20 cellular contexts compared by ENCODE assay signal in the genomic region with DNA sequence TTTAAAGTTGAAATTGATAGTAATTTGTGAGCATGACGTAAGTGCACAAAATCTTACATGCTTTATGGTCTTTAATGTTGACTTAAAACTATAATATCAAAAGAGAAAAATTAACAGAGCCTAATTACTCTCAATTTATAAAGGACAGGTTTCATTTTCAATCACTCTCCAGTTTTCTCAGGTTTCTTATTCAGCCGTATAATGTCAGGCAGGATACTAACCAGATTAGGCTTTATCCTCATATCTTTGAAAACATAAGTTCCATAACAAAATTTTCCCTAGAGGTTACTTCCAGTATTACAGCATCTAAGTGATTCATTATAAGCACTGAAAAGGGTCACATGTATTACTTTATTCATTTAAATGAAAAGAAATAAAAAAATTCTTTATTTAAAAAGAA.
"Had no signal": no experiment of that assay in that cellular context is flagged by ENCODE, and none has a peak within 500 bp of the region (broad histone marks: within the 10 kb centered on the region; RNA-seq: fewer than 3 reads in every experiment).

No MANE protein-coding gene starts in this region.

- H3K9me3 Mint-ChIP-seq: activated CD4-positive, alpha-beta T cell treated with anti-CD3 and anti-CD28 coated beads, Interleukin-2, amount 10 ng/mL, durations not matched to agents 24 days and 14 days; nephron had no signal

- H3K4me3 ChIP-seq: ascending aorta, esophagus squamous epithelium, hepatocyte, lung, right atrium auricular region, tibial artery, uterus had no signal

- H3K9me3 ChIP-seq: ascending aorta, esophagus squamous epithelium, right atrium auricular region, tibial artery, uterus had no signal

- H3K36me3 ChIP-seq: ascending aorta, esophagus squamous epithelium, right atrium auricular region, tibial artery, uterus had no signal

- H3K27me3 Mint-ChIP-seq: activated CD4-positive, alpha-beta T cell treated with anti-CD3 and anti-CD28 coated beads, Interleukin-2, amount 10 ng/mL, durations not matched to agents 24 days and 14 days; central memory CD8-positive, alpha-beta T cell had no signal

- H3K4me3 Mint-ChIP-seq: activated CD4-positive, alpha-beta T cell treated with anti-CD3 and anti-CD28 coated beads, Interleukin-2, amount 10 ng/mL, durations not matched to agents 24 days and 14 days; activated CD8-positive, alpha-beta T cell treated with anti-CD3 and anti-CD28 coated beads, Interleukin-2, amount 10 ng/mL, durations not matched to agents 7 days and 5 days; activated T-cell treated with anti-CD3 and anti-CD28 coated beads, Interleukin-2, amount 50 U/mL, for 72 hours; central memory CD8-positive, alpha-beta T cell; nephron; T-helper 1 cell treated with Interleukin-12 subunit alpha and Interleukin-12 subunit beta and Interleukin-4 antibody, amounts not matched to agents 30 μg/mL and 1 μg/mL, for 36 hours had no signal

- H3K4me1 ChIP-seq: ascending aorta, esophagus squamous epithelium, right atrium auricular region, tibial artery, uterus had no signal

- H3K4me1 Mint-ChIP-seq: activated CD4-positive, alpha-beta T cell treated with anti-CD3 and anti-CD28 coated beads, Interleukin-2, amount 10 ng/mL, durations not matched to agents 24 days and 14 days; central memory CD8-positive, alpha-beta T cell; nephron had no signal

- H3K27me3 ChIP-seq: ascending aorta, hepatocyte, right atrium auricular region, tibial artery, uterus had no signal

- H3K27ac Mint-ChIP-seq: activated CD4-positive, alpha-beta T cell treated with anti-CD3 and anti-CD28 coated beads, Interleukin-2, amount 10 ng/mL, durations not matched to agents 24 days and 14 days; activated CD8-positive, alpha-beta T cell treated with anti-CD3 and anti-CD28 coated beads, Interleukin-2, amount 10 ng/mL, durations not matched to agents 7 days and 5 days; activated T-cell treated with anti-CD3 and anti-CD28 coated beads, Interleukin-2, amount 50 U/mL, for 72 hours; nephron; T-helper 1 cell treated with Interleukin-12 subunit alpha and Interleukin-12 subunit beta and Interleukin-4 antibody, amounts not matched to agents 30 μg/mL and 1 μg/mL, for 36 hours had no signal

- DNase-seq: activated CD4-positive, alpha-beta T cell treated with anti-CD3 and anti-CD28 coated beads, Interleukin-2, amount 10 ng/mL, durations not matched to agents 24 days and 14 days; activated CD8-positive, alpha-beta T cell treated with anti-CD3 and anti-CD28 coated beads, Interleukin-2, amount 10 ng/mL, durations not matched to agents 7 days and 5 days; activated effector memory CD4-positive, alpha-beta T cell treated with anti-CD3 and anti-CD28 coated beads, Interleukin-2, amount 50 U/mL, for 16 hours; activated naive CD4-positive, alpha-beta T cell treated with anti-CD3 and anti-CD28 coated beads, Interleukin-2, amount 50 U/mL, for 16 hours; activated T-cell treated with anti-CD3 and anti-CD28 coated beads, Interleukin-2, amount 50 U/mL, for 72 hours; effector CD4-positive, alpha-beta T cell; esophagus squamous epithelium; midbrain; stimulated activated CD4-positive, alpha-beta T cell treated with anti-CD3 and anti-CD28 coated beads, Interleukin-2, amount 100 ng/mL, for 24 hours; stimulated activated naive CD8-positive, alpha-beta T cell treated with anti-CD3 and anti-CD28 coated beads, Interleukin-15, Interleukin-2, amounts not matched to agents 100 U/mL and 50 U/mL, for 24 hours; substantia nigra; tibial artery; uterus had no signal

- H3K27ac ChIP-seq: ascending aorta, esophagus squamous epithelium, hepatocyte, right atrium auricular region, tibial artery, uterus had no signal
